12 cellular contexts compared by ENCODE assay signal in the genomic region with DNA sequence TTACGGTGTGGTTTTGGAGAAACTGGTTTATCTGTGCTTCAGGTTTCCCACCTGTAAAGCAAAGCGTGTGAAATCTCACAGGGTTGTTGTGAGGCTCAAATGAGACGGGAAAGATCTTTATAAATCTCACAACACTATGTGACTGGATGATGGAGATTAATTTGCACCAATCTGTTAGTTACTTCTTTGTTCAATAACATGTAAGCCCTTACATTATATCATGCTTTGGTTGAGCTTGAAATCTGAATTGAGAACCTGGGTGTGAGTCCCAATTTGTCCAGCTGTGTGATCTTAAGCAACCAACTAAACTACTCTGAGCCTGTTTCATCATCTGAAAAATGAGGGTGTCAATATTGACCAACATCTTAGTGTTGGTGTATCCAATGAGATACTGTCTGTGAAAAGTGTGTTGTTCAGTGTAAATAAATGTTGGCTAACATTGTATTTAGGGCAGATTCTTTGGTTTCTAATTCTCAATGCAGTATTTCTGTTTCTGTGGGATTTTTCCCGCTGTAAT. TPM values are rescaled to one million over a fixed set of nuclear protein-coding genes. Genes with fewer than 3 reads are reported as not detected.
DNase-seq lines count a peak whose midpoint lies in the region; ATAC-seq and TF ChIP-seq lines count a peak whose summit lies in the region.
"Had no signal": no experiment of that assay in that cellular context is flagged by ENCODE, and none has a peak within 500 bp of the region (broad histone marks: within the 10 kb centered on the region; RNA-seq: fewer than 3 reads in every experiment).

No MANE protein-coding gene starts in this region.

- no peak for TF ChIP-seq CTCF in Calu3 (IDR thresholded peaks at IDR 0.05; ENCODE audit: unreplicated experiment)
- TF ChIP-seq CTCF in PC-3 (conservative IDR thresholded peaks at IDR 0.05; ENCODE audit: low read depth, low read length) = no peak
- TF ChIP-seq CTCF in neural cell (IDR thresholded peaks at IDR 0.05; ENCODE audit: poor library complexity, severe bottlenecking) = no peak

- no peaks in the 10 kb centered on the region for H3K27me3 Mint-ChIP-seq in Calu3 (ENCODE audit: unreplicated experiment)

- H2AFZ ChIP-seq in PC-3 (ENCODE audit: low read length) (peak overlapping the region; percentile 100; the same call in 1 of the 2 replicates), neural cell (ENCODE audit: low read depth, low read length) (no peak overlapping the region)

- H3K27me3 ChIP-seq in PC-3 (ENCODE audit: low read length) (no peaks in the 10 kb centered on the region), endocrine pancreas (ENCODE audit: control insufficient read depth, insufficient read depth, low read length) (no peaks in the 10 kb centered on the region), neural cell (ENCODE audit: insufficient read depth, low read depth, low read length) (peaks cover 7% of the 10 kb centered on the region)
- H3K27me3 ChIP-seq: brain microvascular endothelial cell had no signal

- DNase-seq in Calu3 (no peak), PC-3 (no peak), NCI-H2107 (lab: John Stamatoyannopoulos, UW) (no peak)
- DNase-seq: activated CD4-positive, alpha-beta T cell treated with anti-CD3 and anti-CD28 coated beads, Interleukin-2, amount 50 U/mL, for 48 hours; brain microvascular endothelial cell; NCI-H1092 treated with DMSO at 0.1 percent for 48 hours; SIG-M5 had no signal

- BruUV-seq in Calu3 (replicated peaks; lab: Mats Ljungman, UMichigan) (no TSS peak), PC-3 (replicated peaks; lab: Mats Ljungman, UMichigan) (no TSS peak)

- no peak overlapping the region for H3K9ac ChIP-seq in PC-3 (ENCODE audit: low read length)
- no peak overlapping the region for H3K9ac ChIP-seq in endocrine pancreas (ENCODE audit: control insufficient read depth, insufficient read depth, low read length)
- peak overlapping the region; percentile 75 for H3K9ac ChIP-seq in neural cell (ENCODE audit: low read length)

- H3K4me2 ChIP-seq in PC-3 (ENCODE audit: low read length) = peak overlapping the region; percentile 100; the same call in 1 of the 2 replicates
- H3K4me2 ChIP-seq in neural cell (ENCODE audit: low read length) = peak overlapping the region; percentile 67

- TF ChIP-seq EP300 in neural cell (conservative IDR thresholded peaks at IDR 0.05; ENCODE audit: poor library complexity, severe bottlenecking) = no peak

- peaks cover 45% of the 10 kb centered on the region for H3K4me1 Mint-ChIP-seq in Calu3 (ENCODE audit: low read depth, unreplicated experiment)

- TF ChIP-seq RAD21 in neural cell (conservative IDR thresholded peaks at IDR 0.05) = no peak

- CTCF ChIA-PET in Calu3 (lab: Charles Lee) = interaction anchor here (0.6 kb wide), 1 partner anchor 27 kb away, joined by 6 read pairs; no protein-coding TSS in a partner anchor
- CTCF ChIA-PET in PC-3 (lab: Charles Lee) = interaction anchor here (0.6 kb wide), 1 partner anchor 36 kb away, joined by 3 read pairs; no protein-coding TSS in a partner anchor

- H3K9me2 ChIP-seq in PC-3 (replicated peaks; ENCODE audit: low read length) (no peaks in the 10 kb centered on the region), neural cell (ENCODE audit: insufficient read depth, low read length) (no peaks in the 10 kb centered on the region)

- peaks cover 25% of the 10 kb centered on the region for H3K36me3 Mint-ChIP-seq in Calu3 (ENCODE audit: insufficient read depth, unreplicated experiment)

- intact Hi-C loops in Calu3 (cut with micrococcal nuclease; ENCODE audit: unreplicated experiment) = loop anchor here (10.0 kb wide), 1 partner anchor 129 kb away; a partner anchor contains a TSS
- intact Hi-C loops in PC-3 (cut with micrococcal nuclease) = no loop called here

- no peaks in the 10 kb centered on the region for H3K9me3 Mint-ChIP-seq in Calu3 (ENCODE audit: low read depth, unreplicated experiment)

- H4K20me1 ChIP-seq in PC-3 (ENCODE audit: low read length) = no peaks in the 10 kb centered on the region
- no peaks in the 10 kb centered on the region for H4K20me1 ChIP-seq in neural cell (ENCODE audit: insufficient read depth)

- H3K36me3 ChIP-seq in PC-3 (ENCODE audit: low read depth, low read length) (no peaks in the 10 kb centered on the region), endocrine pancreas (ENCODE audit: control insufficient read depth, insufficient read depth, low read length) (no peaks in the 10 kb centered on the region), neural cell (ENCODE audit: insufficient read depth, low read length) (no peaks in the 10 kb centered on the region)
- H3K36me3 ChIP-seq: brain microvascular endothelial cell, neutrophil had no signal

- 0 out of 2 replicates have a peak, but pooled peaks cover 3% of the 10 kb centered on the region for H3K4me1 ChIP-seq in PC-3 (ENCODE audit: insufficient read depth, low read length)
- no peaks in the 10 kb centered on the region for H3K4me1 ChIP-seq in endocrine pancreas (ENCODE audit: control insufficient read depth, insufficient read depth, low read length)

- POLR2A ChIA-PET in PC-3 (lab: Charles Lee; ENCODE audit: unreplicated experiment) = no interaction called here

- H3K9me3 ChIP-seq in PC-3 (ENCODE audit: low read length) = no peaks in the 10 kb centered on the region
- H3K9me3 ChIP-seq in endocrine pancreas (ENCODE audit: control insufficient read depth, low read length) = no peaks in the 10 kb centered on the region
- no peaks in the 10 kb centered on the region for H3K9me3 ChIP-seq in neural cell (ENCODE audit: low read length)
- H3K9me3 ChIP-seq: neutrophil had no signal

- H3F3A ChIP-seq in PC-3 (ENCODE audit: low read length, unreplicated experiment) (no peaks in the 10 kb centered on the region), neural cell (ENCODE audit: insufficient read depth, low read length, poor library complexity, severe bottlenecking) (no peaks in the 10 kb centered on the region)

- peak overlapping the region; percentile 85 for H3K4me3 Mint-ChIP-seq in Calu3 (ENCODE audit: low read depth, unreplicated experiment)

- H3K27ac ChIP-seq in PC-3 (ENCODE audit: low read length) = no peak overlapping the region
- no peak overlapping the region for H3K27ac ChIP-seq in neural cell (ENCODE audit: low read length)
- H3K27ac ChIP-seq: brain microvascular endothelial cell, neutrophil had no signal

- ATAC-seq in PC-3 = no peak
- no peak for ATAC-seq in GM18498 (IDR thresholded peaks at IDR 0.05; ENCODE audit: unreplicated experiment)
- ATAC-seq in GM18867 (IDR thresholded peaks at IDR 0.05; ENCODE audit: unreplicated experiment) = no peak

- no peaks in the 10 kb centered on the region for H3K79me2 ChIP-seq in PC-3 (ENCODE audit: low read length)
- H3K79me2 ChIP-seq in neural cell (replicated peaks; ENCODE audit: insufficient read depth, low read length) = no peaks in the 10 kb centered on the region

- H3K27ac Mint-ChIP-seq in Calu3 (ENCODE audit: unreplicated experiment) = peak overlapping the region; percentile 79

- H3K4me3 ChIP-seq in PC-3 (ENCODE audit: low read length) (no peak overlapping the region), endocrine pancreas (ENCODE audit: control insufficient read depth, insufficient read depth, low read length) (peak overlapping the region; percentile 83), neural cell (ENCODE audit: low read length) (peak overlapping the region; percentile 80)

TF ChIP-seq in neural cell, 6 proteins besides CTCF, POLR2A, EP300 and RAD21:
- TF ChIP-seq MXI1 (conservative IDR thresholded peaks at IDR 0.05; ENCODE audit: poor library complexity, severe bottlenecking) (no peak), TAF1 (IDR thresholded peaks at IDR 0.05; ENCODE audit: low read depth) (no peak), POLR2AphosphoS5 (IDR thresholded peaks at IDR 0.05) (no peak), SMC3 (conservative IDR thresholded peaks at IDR 0.05; ENCODE audit: poor library complexity) (no peak), EZH2 (IDR thresholded peaks at IDR 0.05; ENCODE audit: borderline replicate concordance, insufficient read depth, low read length, poor library complexity, severe bottlenecking) (no peak)
- TF ChIP-seq, protein P1, sequence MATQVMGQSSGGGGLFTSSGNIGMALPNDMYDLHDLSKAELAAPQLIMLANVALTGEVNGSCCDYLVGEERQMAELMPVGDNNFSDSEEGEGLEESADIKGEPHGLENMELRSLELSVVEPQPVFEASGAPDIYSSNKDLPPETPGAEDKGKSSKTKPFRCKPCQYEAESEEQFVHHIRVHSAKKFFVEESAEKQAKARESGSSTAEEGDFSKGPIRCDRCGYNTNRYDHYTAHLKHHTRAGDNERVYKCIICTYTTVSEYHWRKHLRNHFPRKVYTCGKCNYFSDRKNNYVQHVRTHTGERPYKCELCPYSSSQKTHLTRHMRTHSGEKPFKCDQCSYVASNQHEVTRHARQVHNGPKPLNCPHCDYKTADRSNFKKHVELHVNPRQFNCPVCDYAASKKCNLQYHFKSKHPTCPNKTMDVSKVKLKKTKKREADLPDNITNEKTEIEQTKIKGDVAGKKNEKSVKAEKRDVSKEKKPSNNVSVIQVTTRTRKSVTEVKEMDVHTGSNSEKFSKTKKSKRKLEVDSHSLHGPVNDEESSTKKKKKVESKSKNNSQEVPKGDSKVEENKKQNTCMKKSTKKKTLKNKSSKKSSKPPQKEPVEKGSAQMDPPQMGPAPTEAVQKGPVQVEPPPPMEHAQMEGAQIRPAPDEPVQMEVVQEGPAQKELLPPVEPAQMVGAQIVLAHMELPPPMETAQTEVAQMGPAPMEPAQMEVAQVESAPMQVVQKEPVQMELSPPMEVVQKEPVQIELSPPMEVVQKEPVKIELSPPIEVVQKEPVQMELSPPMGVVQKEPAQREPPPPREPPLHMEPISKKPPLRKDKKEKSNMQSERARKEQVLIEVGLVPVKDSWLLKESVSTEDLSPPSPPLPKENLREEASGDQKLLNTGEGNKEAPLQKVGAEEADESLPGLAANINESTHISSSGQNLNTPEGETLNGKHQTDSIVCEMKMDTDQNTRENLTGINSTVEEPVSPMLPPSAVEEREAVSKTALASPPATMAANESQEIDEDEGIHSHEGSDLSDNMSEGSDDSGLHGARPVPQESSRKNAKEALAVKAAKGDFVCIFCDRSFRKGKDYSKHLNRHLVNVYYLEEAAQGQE (IDR thresholded peaks at IDR 0.05; ENCODE audit: borderline replicate concordance) = no peak

RNA-seq across cellular contexts. Expression of a gene that starts 0.7 kb away (rescaled TPM):
- 17.8 and 26.8 TPM in 2 replicates for total RNA-seq in Calu3 (2022)
- not detected in 2 replicates for total RNA-seq in PC-3 (2014; rRNA removed)
- polyA plus RNA-seq in neural cell = 2.3 and 2.5 TPM in 2 replicates
- polyA minus RNA-seq in neural cell = 1.2 TPM in 1 of 2 replicates, not detected in the other

RNA-seq across cellular contexts. Expression of a gene that starts 0.9 kb away (rescaled TPM):
- total RNA-seq in Calu3 (2022) (5.3 and 7.2 TPM in 2 replicates), PC-3 (2014; rRNA removed) (1.7 and 4.7 TPM in 2 replicates)
- polyA plus RNA-seq in neural cell = 68.2 and 101 TPM in 2 replicates
- polyA minus RNA-seq in neural cell = 36.3 and 45.8 TPM in 2 replicates

RNA-seq across cellular contexts. Expression of a gene that starts 6.4 kb away (rescaled TPM):
- total RNA-seq in Calu3 (2022) (37.5 and 41.7 TPM in 2 replicates), PC-3 (2014; rRNA removed) (12.8 and 22.9 TPM in 2 replicates)
- polyA plus RNA-seq in neural cell = 18.2 and 26.9 TPM in 2 replicates
- polyA minus RNA-seq in neural cell = 23.2 and 27.8 TPM in 2 replicates

RNA-seq across cellular contexts. Expression of a gene that starts 53.7 kb away (rescaled TPM):
- total RNA-seq in Calu3 (2022) (71.8 and 74.0 TPM in 2 replicates), PC-3 (2014; rRNA removed) (0.22 TPM in 1 of 2 replicates, not detected in the other)
- polyA plus RNA-seq in neural cell = 2.3 and 4.0 TPM in 2 replicates
- polyA minus RNA-seq in neural cell = 1.3 TPM in 1 of 2 replicates, not detected in the other

Comparison
In these comparisons a context has a peak if more than half of its experiments do, and no peak if none do; other contexts are left out.
1. RNA of a gene that starts 0.7 kb away (total RNA-seq): 17.8 to 26.8 TPM in Calu3; not detected in PC-3; every median in the first group is over 10 times any median in the second.